Comparison of ENCODE assay signal across 10 cellular contexts in genomic region chr15:98671060-98672008, GRCh38. TPM values are rescaled to one million over a fixed set of nuclear protein-coding genes. Genes with fewer than 3 reads are reported as not detected.
A peak's percentile ranks its signal among the peaks of the same experiment; 100 is the strongest.
DNase-seq lines count a peak whose midpoint lies in the region; ATAC-seq and TF ChIP-seq lines count a peak whose summit lies in the region.
"Had no signal": no experiment of that assay in that cellular context is flagged by ENCODE, and none has a peak within 500 bp of the region (broad histone marks: within the 10 kb centered on the region; RNA-seq: fewer than 3 reads in every experiment).

No MANE protein-coding gene starts in this region.

- H3K9me3 ChIP-seq in Caco-2, result no peaks in the 10 kb centered on the region
- H3K9me3 ChIP-seq in adipocyte (ENCODE audit: control insufficient read depth, low read length), result no peaks in the 10 kb centered on the region
- no peaks in the 10 kb centered on the region for H3K9me3 ChIP-seq in trophoblast cell (ENCODE audit: insufficient read depth, low read depth, low read length)

- H3K4me3 ChIP-seq in Caco-2 (ENCODE audit: low read depth, low read length), result no peak overlapping the region
- peak overlapping the region; percentile 73 for H3K4me3 ChIP-seq in adipocyte (ENCODE audit: low read length)
- H3K4me3 ChIP-seq in trophoblast cell (ENCODE audit: low read depth, low read length), result no peak overlapping the region

- no peak overlapping the region for H3K23ac ChIP-seq in trophoblast cell (ENCODE audit: low read length)

- H3K9ac ChIP-seq in adipocyte (ENCODE audit: low read length), result peak overlapping the region; percentile 80
- H3K9ac ChIP-seq in trophoblast cell (ENCODE audit: low read length), result no peak overlapping the region

- H3K4ac ChIP-seq in trophoblast cell (ENCODE audit: low read depth, low read length), result peak overlapping the region; percentile 35

- POLR2A ChIA-PET in Caco-2 (lab: Charles Lee), result interaction anchor here (0.6 to 0.9 kb wide), 5 partner anchors 14 to 225 kb away, joined by 3 to 7 read pairs (median 3); no protein-coding TSS in a partner anchor

- TSS peak; percentile 78 for BruUV-seq in Caco-2 (replicated peaks; lab: Mats Ljungman, UMichigan)

- H3K27me3 Mint-ChIP-seq in Caco-2 (ENCODE audit: insufficient read depth, unreplicated experiment), result no peaks in the 10 kb centered on the region

- WGBS in trophoblast cell (ENCODE audit: extremely low coverage, insufficient coverage, insufficient read length), result no CpG with 5 or more reads among the region's 6 CpGs

- ATAC-seq in GM18867 (IDR thresholded peaks at IDR 0.05; ENCODE audit: unreplicated experiment), result no peak

- H3K27ac ChIP-seq in trophoblast cell (ENCODE audit: low read depth, low read length), result peak overlapping the region; percentile 93

- peak overlapping the region; percentile 83 for H2BK5ac ChIP-seq in trophoblast cell (ENCODE audit: low read depth, low read length, poor library complexity)

- intact Hi-C loops in Caco-2 (cut with micrococcal nuclease; ENCODE audit: unreplicated experiment), result loop anchor here (2.0 to 5.0 kb wide), 4 partner anchors 21 to 231 kb away; no protein-coding TSS in a partner anchor

- no peak overlapping the region for H2AK5ac ChIP-seq in trophoblast cell (ENCODE audit: low read length)

- peak overlapping the region; percentile 78 for H2BK12ac ChIP-seq in trophoblast cell (ENCODE audit: low read length)

- H2AFZ ChIP-seq in trophoblast cell (ENCODE audit: insufficient read depth, low read length, poor library complexity), result peak overlapping the region; percentile 66

- peak overlapping the region; percentile 87 for H3K18ac ChIP-seq in trophoblast cell (ENCODE audit: low read length)

- H3K4me1 ChIP-seq in Caco-2, result peaks cover 68% of the 10 kb centered on the region
- H3K4me1 ChIP-seq in adipocyte (ENCODE audit: control insufficient read depth, insufficient read depth, low read length), result peaks cover 42% of the 10 kb centered on the region
- peaks cover 37 to 41% of the 10 kb centered on the region in 2 experiments for H3K4me1 ChIP-seq in trophoblast cell (ENCODE audit: control insufficient read depth in 1 of 2, insufficient read depth in 2 of 2, low read length in 2 of 2)

- H3K4me2 ChIP-seq in trophoblast cell (ENCODE audit: low read length), result peak overlapping the region; percentile 48

- CTCF ChIA-PET in Caco-2 (lab: Charles Lee), result interaction anchor here (0.6 to 1.3 kb wide), 4 partner anchors 10 to 180 kb away, joined by 3 to 6 read pairs (median 4); no protein-coding TSS in a partner anchor

- H3K36me3 ChIP-seq in Caco-2 (ENCODE audit: control insufficient read depth, insufficient read depth, low read length), result no peaks in the 10 kb centered on the region
- H3K36me3 ChIP-seq in adipocyte (ENCODE audit: control insufficient read depth, insufficient read depth, low read length, severe bottlenecking), result no peaks in the 10 kb centered on the region
- no peaks in the 10 kb centered on the region for H3K36me3 ChIP-seq in trophoblast cell (ENCODE audit: control insufficient read depth in 1 of 2, insufficient read depth in 2 of 2, low read length in 2 of 2)

- peak overlapping the region; percentile 49 for H4K12ac ChIP-seq in trophoblast cell (ENCODE audit: low read depth, low read length)

- H4K91ac ChIP-seq in trophoblast cell (ENCODE audit: low read depth, low read length), result peak overlapping the region; percentile 58

- H3K27ac Mint-ChIP-seq in Caco-2 (ENCODE audit: unreplicated experiment), result peak overlapping the region; percentile 82

- H3K36me3 Mint-ChIP-seq in Caco-2 (ENCODE audit: insufficient read depth, unreplicated experiment), result peaks cover 4% of the 10 kb centered on the region

- peak overlapping the region; percentile 71 for H3K14ac ChIP-seq in trophoblast cell (ENCODE audit: low read length)

- no peak for TF ChIP-seq CTCF in Caco-2 (IDR thresholded peaks at IDR 0.05; ENCODE audit: insufficient read depth in 1 of 2, low read depth in 1 of 2, low read length in 1 of 2, severe bottlenecking in 1 of 2, unreplicated experiment in 1 of 2)

- peak overlapping the region; percentile 56 for H3K4me3 Mint-ChIP-seq in Caco-2 (ENCODE audit: unreplicated experiment)

- H4K8ac ChIP-seq in trophoblast cell (ENCODE audit: low read depth, low read length), result no peak overlapping the region

- peaks cover 42% of the 10 kb centered on the region for H3K4me1 Mint-ChIP-seq in Caco-2 (ENCODE audit: low read depth, unreplicated experiment)

- no peaks in the 10 kb centered on the region for H3K27me3 ChIP-seq in Caco-2 (replicated peaks; ENCODE audit: control insufficient read depth, insufficient read depth, low read length)
- no peaks in the 10 kb centered on the region for H3K27me3 ChIP-seq in adipocyte (replicated peaks; ENCODE audit: control insufficient read depth, insufficient read depth, low read length)
- H3K27me3 ChIP-seq in trophoblast cell (ENCODE audit: insufficient read depth, low read length), result no peaks in the 10 kb centered on the region

- H3K79me1 ChIP-seq in trophoblast cell (ENCODE audit: low read length), result peaks cover 27% of the 10 kb centered on the region

- no peaks in the 10 kb centered on the region for H3K9me3 Mint-ChIP-seq in Caco-2 (ENCODE audit: unreplicated experiment)

- H2BK120ac ChIP-seq in trophoblast cell (ENCODE audit: insufficient read depth, low read length, poor library complexity), result peak overlapping the region; percentile 46

- peaks cover 23% of the 10 kb centered on the region for H3K79me2 ChIP-seq in trophoblast cell (ENCODE audit: control insufficient read depth, insufficient read depth, low read length, poor library complexity)

- DNase-seq in Caco-2, result peak in 1 of 2 experiments; percentile 60
- DNase-seq in adipocyte (ENCODE audit: low read depth), result peak; percentile 76
- peak; percentile 61 for DNase-seq in glomerular endothelial cell (ENCODE audit: extremely low read depth, low read depth, low spot score)
- peak; percentile 34 to 69 for DNase-seq in trophoblast cell
- DNase-seq in mesenteric fat pad (ENCODE audit: low spot score), result no peak
- DNase-seq in NCI-H128 (lab: John Stamatoyannopoulos, UW; ENCODE audit: unreplicated experiment), result no peak
- no peak for DNase-seq in ecto neural progenitor cell (ENCODE audit: low spot score)
- DNase-seq: NCI-H1694 treated with DMSO at 0.1 percent for 48 hours; stimulated activated CD4-positive, alpha-beta T cell treated with anti-CD3 and anti-CD28 coated beads, Interleukin-4, amount 100 ng/mL, for 1 hour had no signal

RNA-seq across cellular contexts. Expression of gene IGF1R, which starts 23.0 kb away (rescaled TPM):
- 51.6 and 57.4 TPM in 2 replicates for total RNA-seq in Caco-2 (2022)
- total RNA-seq in glomerular endothelial cell, result 34.7 and 57.9 TPM in 2 replicates
- polyA plus RNA-seq in trophoblast cell (2013), result 121 and 126 TPM in 2 replicates
- 29.2 TPM for total RNA-seq in mesenteric fat pad

Comparison
In these comparisons a context has a peak if more than half of its experiments do, and no peak if none do; other contexts are left out.
1. DNase-seq: peak in adipocyte (single experiment), glomerular endothelial cell (single experiment) and trophoblast cell (2 of 2); none in mesenteric fat pad (single experiment), NCI-H128 (single experiment) and ecto neural progenitor cell (single experiment).